In genomic region chr16:14630620-14631330, GRCh38 we compare ENCODE assay signal across 8 cellular contexts. TPM values are rescaled to one million over a fixed set of nuclear protein-coding genes. Genes with fewer than 3 reads are reported as not detected.
DNase-seq lines count a peak whose midpoint lies in the region; ATAC-seq and TF ChIP-seq lines count a peak whose summit lies in the region.
"Not testable (repeated sequence)": the region's sequence is repeated elsewhere in the genome, so short reads cannot be mapped to it uniquely, and the experiment has no call there.

No MANE protein-coding gene starts in this region.

- H3K27me3 Mint-ChIP-seq in activated T-helper 2 cell treated with anti-CD3 and anti-CD28 coated beads, Interferon-gamma antibody, Interleukin-2, Interleukin-4, amounts not matched to agents 10 μg/mL and 5 μg/mL and 100 μg/mL, durations not matched to agents 14 hours and 24 hours and 36 hours (ENCODE audit: low read depth); dendritic cell treated with granulocyte-macrophage colony-stimulating factor and Interleukin-4, amounts not matched to agents 40 ng/mL and 50 ng/mL, for 4 days; naive thymus-derived CD4-positive, alpha-beta T cell: not testable (repeated sequence)

- H3K4me3 ChIP-seq in HCT116 (replicated peaks in 1 of 2; ENCODE audit: low read depth in 1 of 2, low read length in 2 of 2) (peak overlapping the region; percentile 42 to 76), Peyer's patch (peak overlapping the region; percentile 73 to 90 (median 82))
- H3K4me3 ChIP-seq in hepatocyte = not testable (repeated sequence)
- peak overlapping the region; percentile 49 for H3K4me3 ChIP-seq in naive thymus-derived CD4-positive, alpha-beta T cell (ENCODE audit: low read length)

- H3K9ac ChIP-seq in HCT116 (ENCODE audit: low read length) = peak overlapping the region; percentile 94

- not testable (repeated sequence) for BruUV-seq in HCT116 (replicated peaks; lab: Mats Ljungman, UMichigan)

- not testable (repeated sequence) for TF ChIP-seq CTCF in 22Rv1 (IDR thresholded peaks at IDR 0.05); HCT116 (IDR thresholded peaks at IDR 0.05 in 2 of 3, conservative IDR thresholded peaks at IDR 0.05 in 1 of 3; ENCODE audit: borderline replicate concordance in 1 of 3, insufficient read depth in 1 of 3, low read depth in 2 of 3, low read length in 2 of 3); Peyer's patch (IDR thresholded peaks at IDR 0.05); hepatocyte (IDR thresholded peaks at IDR 0.05; ENCODE audit: poor library complexity)

- H3K4me1 Mint-ChIP-seq in activated T-helper 2 cell treated with anti-CD3 and anti-CD28 coated beads, Interferon-gamma antibody, Interleukin-2, Interleukin-4, amounts not matched to agents 10 μg/mL and 5 μg/mL and 100 μg/mL, durations not matched to agents 14 hours and 24 hours and 36 hours (ENCODE audit: low read depth) = peaks cover 33% of the 10 kb centered on the region
- H3K4me1 Mint-ChIP-seq in dendritic cell treated with granulocyte-macrophage colony-stimulating factor and Interleukin-4, amounts not matched to agents 40 ng/mL and 50 ng/mL, for 4 days (ENCODE audit: low read depth) = peaks cover 31% of the 10 kb centered on the region
- peaks cover 29 to 71% (median 61%) of the 10 kb centered on the region in 7 donors for H3K4me1 Mint-ChIP-seq in naive thymus-derived CD4-positive, alpha-beta T cell

- RAD21 ChIA-PET in HCT116 (lab: Charles Lee; ENCODE audit: low non-redundant PET in 1 of 2, low total read pairs in 2 of 2, uncharacterized antibody in 2 of 2, unreplicated experiment in 2 of 2) = not testable (repeated sequence)

- peak; percentile 5; the same call in 1 of the 2 replicates for ATAC-seq in HCT116
- not testable (repeated sequence) for ATAC-seq in naive thymus-derived CD4-positive, alpha-beta T cell

- not testable (repeated sequence) for DNase-seq in HCT116 (ENCODE audit: low read depth, low spot score); activated T-helper 2 cell treated with anti-CD3 and anti-CD28 coated beads, Interferon-gamma antibody, Interleukin-2, Interleukin-4, amounts not matched to agents 10 μg/mL and 5 μg/mL and 100 μg/mL, durations not matched to agents 14 hours and 24 hours and 36 hours (ENCODE audit: low spot score); hepatocyte (ENCODE audit: low spot score); naive thymus-derived CD4-positive, alpha-beta T cell
- peak in 2 of 3 donors; percentile 22 to 58 for DNase-seq in Peyer's patch
- peak; percentile 2 for DNase-seq in stimulated activated CD4-positive, alpha-beta T cell treated with anti-CD3 and anti-CD28 coated beads, Interleukin-1b, Interleukin-23, amount 100 ng/mL, for 48 hours

- not testable (repeated sequence) for H3K9me3 Mint-ChIP-seq in activated T-helper 2 cell treated with anti-CD3 and anti-CD28 coated beads, Interferon-gamma antibody, Interleukin-2, Interleukin-4, amounts not matched to agents 10 μg/mL and 5 μg/mL and 100 μg/mL, durations not matched to agents 14 hours and 24 hours and 36 hours; dendritic cell treated with granulocyte-macrophage colony-stimulating factor and Interleukin-4, amounts not matched to agents 40 ng/mL and 50 ng/mL, for 4 days; naive thymus-derived CD4-positive, alpha-beta T cell

- H2AFZ ChIP-seq in HCT116 (ENCODE audit: low read depth, low read length, poor library complexity, severe bottlenecking) = not testable (repeated sequence)
- H2AFZ ChIP-seq in hepatocyte = peak overlapping the region; percentile 95

- not testable (repeated sequence) for H3K9me2 ChIP-seq in HCT116 (ENCODE audit: insufficient read depth); hepatocyte (replicated peaks; ENCODE audit: insufficient read depth)

- peak overlapping the region; percentile 83 for H3K4me2 ChIP-seq in HCT116 (ENCODE audit: low read length)
- H3K4me2 ChIP-seq in hepatocyte = peak overlapping the region; percentile 78

- H3K27me3 ChIP-seq in HCT116 (ENCODE audit: insufficient read depth, low read length); Peyer's patch; hepatocyte; naive thymus-derived CD4-positive, alpha-beta T cell (ENCODE audit: control insufficient read depth in 2 of 2, insufficient read depth in 2 of 2, low read length in 2 of 2): not testable (repeated sequence)

- intact Hi-C loops in HCT116 (cut with micrococcal nuclease) = loop anchor here (5.0 kb wide), 1 partner anchor 328 kb away; no protein-coding TSS in a partner anchor
- intact Hi-C loops in activated T-helper 2 cell treated with anti-CD3 and anti-CD28 coated beads, Interferon-gamma antibody, Interleukin-2, Interleukin-4, amounts not matched to agents 10 μg/mL and 5 μg/mL and 100 μg/mL, durations not matched to agents 14 hours and 24 hours and 36 hours (cut with micrococcal nuclease) = loop anchor here (5.0 kb wide), 1 partner anchor 343 kb away; no protein-coding TSS in a partner anchor
- intact Hi-C loops in dendritic cell treated with granulocyte-macrophage colony-stimulating factor and Interleukin-4, amounts not matched to agents 40 ng/mL and 50 ng/mL, for 4 days (cut with micrococcal nuclease) = loop anchor here (5.0 kb wide), 1 partner anchor 628 kb away; no protein-coding TSS in a partner anchor
- intact Hi-C loops in naive thymus-derived CD4-positive, alpha-beta T cell (cut with micrococcal nuclease) = loop anchor here (1.0 to 10.0 kb wide), 8 partner anchors 328 to 1334 kb away; partner anchors contain the start of genes ERCC4 (in 2 of the 2), MARF1 (in 2 of the 2), MRTFB (in 1 of the 2) and NTAN1 (in 1 of the 2)

- peaks cover 51% of the 10 kb centered on the region for H3K79me2 ChIP-seq in HCT116 (ENCODE audit: insufficient read depth, low read length)
- H3K79me2 ChIP-seq in hepatocyte = peaks cover 61% of the 10 kb centered on the region

- POLR2A ChIA-PET in HCT116 (lab: Charles Lee) = interaction anchor here (0.6 to 0.7 kb wide), 2 partner anchors 268 to 633 kb away, joined by 3 read pairs; no protein-coding TSS in a partner anchor
- POLR2A ChIA-PET in naive thymus-derived CD4-positive, alpha-beta T cell (lab: Charles Lee) = interaction anchor here (0.6 to 1.6 kb wide), 7 partner anchors 10 to 711 kb away, joined by 3 to 8 read pairs (median 4); partner anchors contain the start of gene ERCC4

- CTCF ChIA-PET in HCT116 (lab: Charles Lee); naive thymus-derived CD4-positive, alpha-beta T cell (lab: Charles Lee): not testable (repeated sequence)

- H3K36me3 Mint-ChIP-seq in activated T-helper 2 cell treated with anti-CD3 and anti-CD28 coated beads, Interferon-gamma antibody, Interleukin-2, Interleukin-4, amounts not matched to agents 10 μg/mL and 5 μg/mL and 100 μg/mL, durations not matched to agents 14 hours and 24 hours and 36 hours (ENCODE audit: low read depth) = peaks cover 50% of the 10 kb centered on the region
- peaks cover 66% of the 10 kb centered on the region for H3K36me3 Mint-ChIP-seq in dendritic cell treated with granulocyte-macrophage colony-stimulating factor and Interleukin-4, amounts not matched to agents 40 ng/mL and 50 ng/mL, for 4 days (ENCODE audit: low read depth)
- H3K36me3 Mint-ChIP-seq in naive thymus-derived CD4-positive, alpha-beta T cell = peaks cover 0 to 18% (median 4%) of the 10 kb centered on the region in 5 donors

- H3K27ac Mint-ChIP-seq in activated T-helper 2 cell treated with anti-CD3 and anti-CD28 coated beads, Interferon-gamma antibody, Interleukin-2, Interleukin-4, amounts not matched to agents 10 μg/mL and 5 μg/mL and 100 μg/mL, durations not matched to agents 14 hours and 24 hours and 36 hours = peak overlapping the region; percentile 99
- H3K27ac Mint-ChIP-seq in dendritic cell treated with granulocyte-macrophage colony-stimulating factor and Interleukin-4, amounts not matched to agents 40 ng/mL and 50 ng/mL, for 4 days = peak overlapping the region; percentile 97
- peak overlapping the region; percentile 94 to 100 (median 98) for H3K27ac Mint-ChIP-seq in naive thymus-derived CD4-positive, alpha-beta T cell

- H3K36me3 ChIP-seq in HCT116 (ENCODE audit: control insufficient read depth in 1 of 2, insufficient read depth in 2 of 2, low read length in 2 of 2) (peaks cover 12 to 17% of the 10 kb centered on the region in 2 experiments; a peak in 3 of 4 replicates), Peyer's patch (peaks cover 0 to 26% (median 0%) of the 10 kb centered on the region in 3 donors)
- not testable (repeated sequence) for H3K36me3 ChIP-seq in hepatocyte (replicated peaks; ENCODE audit: insufficient read depth, low read depth)
- H3K36me3 ChIP-seq in naive thymus-derived CD4-positive, alpha-beta T cell (ENCODE audit: control insufficient read depth in 2 of 3, insufficient read depth in 3 of 3, low read length in 3 of 3) = peaks cover 4 to 22% (median 4%) of the 10 kb centered on the region in 3 experiments

- not testable (repeated sequence) for TF ChIP-seq POLR2A in HCT116 (IDR thresholded peaks at IDR 0.05; ENCODE audit: borderline replicate concordance, extremely low read depth, insufficient read depth, insufficient read length); Peyer's patch (IDR thresholded peaks at IDR 0.05)

- H3K27ac ChIP-seq in 22Rv1 (peak overlapping the region; percentile 94), HCT116 (ENCODE audit: low read depth, low read length) (peak overlapping the region; percentile 89), Peyer's patch (peak overlapping the region; percentile 89 to 95 (median 92)), hepatocyte (peak overlapping the region; percentile 97)
- H3K27ac ChIP-seq in naive thymus-derived CD4-positive, alpha-beta T cell (ENCODE audit: low read depth, low read length) = peak overlapping the region; percentile 93

- peaks cover 25 to 38% of the 10 kb centered on the region in 2 experiments for H3K4me1 ChIP-seq in HCT116 (ENCODE audit: control insufficient read depth in 1 of 2, insufficient read depth in 2 of 2, low read length in 2 of 2)
- H3K4me1 ChIP-seq in Peyer's patch = peaks cover 0 to 34% (median 18%) of the 10 kb centered on the region in 4 donors
- H3K4me1 ChIP-seq in hepatocyte (ENCODE audit: insufficient read depth) = peaks cover 32% of the 10 kb centered on the region
- H3K4me1 ChIP-seq in naive thymus-derived CD4-positive, alpha-beta T cell (ENCODE audit: control insufficient read depth in 2 of 2, insufficient read depth in 2 of 2, low read length in 2 of 2) = peaks cover 38 to 45% of the 10 kb centered on the region in 2 donors

- H3K4me3 Mint-ChIP-seq in activated T-helper 2 cell treated with anti-CD3 and anti-CD28 coated beads, Interferon-gamma antibody, Interleukin-2, Interleukin-4, amounts not matched to agents 10 μg/mL and 5 μg/mL and 100 μg/mL, durations not matched to agents 14 hours and 24 hours and 36 hours (ENCODE audit: low read depth) = peak overlapping the region; percentile 99
- peak overlapping the region; percentile 88 for H3K4me3 Mint-ChIP-seq in dendritic cell treated with granulocyte-macrophage colony-stimulating factor and Interleukin-4, amounts not matched to agents 40 ng/mL and 50 ng/mL, for 4 days
- peak overlapping the region; percentile 82 to 98 (median 92) for H3K4me3 Mint-ChIP-seq in naive thymus-derived CD4-positive, alpha-beta T cell

- H4K20me1 ChIP-seq in HCT116 (ENCODE audit: insufficient read depth) = not testable (repeated sequence)
- peaks cover 17% of the 10 kb centered on the region for H4K20me1 ChIP-seq in hepatocyte (ENCODE audit: insufficient read depth, poor library complexity, severe bottlenecking)

- WGBS in hepatocyte (ENCODE audit: low lambda C conversion rate, missing lambda C conversion rate) = 90% methylated on average over 29 of the region's 29 CpGs

- not testable (repeated sequence) for TF ChIP-seq RAD21 in HCT116 (IDR thresholded peaks at IDR 0.05; ENCODE audit: low read depth)

- not testable (repeated sequence) for H3K9me3 ChIP-seq in HCT116 (ENCODE audit: control insufficient read depth in 1 of 2, insufficient read depth in 1 of 2, low read depth in 1 of 2, low read length in 2 of 2); Peyer's patch; hepatocyte (ENCODE audit: low read depth); naive thymus-derived CD4-positive, alpha-beta T cell (ENCODE audit: control insufficient read depth in 2 of 3, low read length in 3 of 3)

RNA-seq across cellular contexts. Expression of gene PARN, which starts 0.7 kb away (rescaled TPM):
- total RNA-seq in HCT116 (2021; ENCODE audit: unreplicated experiment) (42.5 TPM), Peyer's patch (10 to 100 TPM; 36.6 to 66.8 (median 53.5) TPM), hepatocyte (23.8 and 35.6 TPM in 2 replicates)
- 23.6 and 24.6 TPM in 2 replicates for polyA plus RNA-seq in HCT116 (2012)
- total RNA-seq in activated T-helper 2 cell treated with anti-CD3 and anti-CD28 coated beads, Interferon-gamma antibody, Interleukin-2, Interleukin-4, amounts not matched to agents 10 μg/mL and 5 μg/mL and 100 μg/mL, durations not matched to agents 14 hours and 24 hours and 36 hours = 52.8 and 56.6 TPM in 2 replicates
- 20.0 and 23.7 TPM in 2 replicates for polyA plus RNA-seq in hepatocyte
- 10 to 100 TPM; 41.6 to 50.0 (median 46.9) TPM for total RNA-seq in naive thymus-derived CD4-positive, alpha-beta T cell
- 10 to 100 TPM; 44.7 to 51.4 TPM for polyA plus RNA-seq in naive thymus-derived CD4-positive, alpha-beta T cell

RNA-seq across cellular contexts. Expression of gene BFAR, which starts 2.0 kb away (rescaled TPM):
- total RNA-seq in HCT116 (2021; ENCODE audit: unreplicated experiment) = 49.7 TPM
- polyA plus RNA-seq in HCT116 (2012) = 20.4 and 29.6 TPM in 2 replicates
- 10 to 100 TPM; 58.6 to 77.2 (median 65.6) TPM for total RNA-seq in Peyer's patch
- total RNA-seq in activated T-helper 2 cell treated with anti-CD3 and anti-CD28 coated beads, Interferon-gamma antibody, Interleukin-2, Interleukin-4, amounts not matched to agents 10 μg/mL and 5 μg/mL and 100 μg/mL, durations not matched to agents 14 hours and 24 hours and 36 hours = 54.8 and 55.7 TPM in 2 replicates
- 76.9 and 98.9 TPM in 2 replicates for total RNA-seq in hepatocyte
- polyA plus RNA-seq in hepatocyte = 44.0 and 44.6 TPM in 2 replicates
- total RNA-seq in naive thymus-derived CD4-positive, alpha-beta T cell = 10 to 100 TPM; 43.9 to 82.0 (median 66.0) TPM
- polyA plus RNA-seq in naive thymus-derived CD4-positive, alpha-beta T cell = 10 to 100 TPM; 36.3 to 51.0 TPM
